ENCODE assay signal across 1 cellular context in genomic region chr1:6484826-6485139, GRCh38.
TF ChIP-seq lines count a peak whose summit lies in the region.

No MANE protein-coding gene starts in this region.

TF ChIP-seq in HepG2, 621 proteins besides CTCF, POLR2A, EP300 and RAD21:
- TF ChIP-seq ELF3 (CRISPR knock-in tag; IDR thresholded peaks at IDR 0.05) = no peak
- TF ChIP-seq MTERF4 (CRISPR knock-in tag; IDR thresholded peaks at IDR 0.05) = no peak
- TF ChIP-seq ZBTB4 (CRISPR knock-in tag; IDR thresholded peaks at IDR 0.05; ENCODE audit: borderline replicate concordance) = no peak
- TF ChIP-seq TARDBP (CRISPR knock-in tag; IDR thresholded peaks at IDR 0.05) = no peak
- TF ChIP-seq ETV6 (CRISPR knock-in tag; conservative IDR thresholded peaks at IDR 0.05) = no peak
- no peak for TF ChIP-seq NRL (CRISPR knock-in tag; IDR thresholded peaks at IDR 0.05; ENCODE audit: borderline replicate concordance)
- no peak for TF ChIP-seq ARID2 (CRISPR knock-in tag; IDR thresholded peaks at IDR 0.05; ENCODE audit: borderline replicate concordance)
- no peak for TF ChIP-seq ZNF720 (CRISPR knock-in tag; IDR thresholded peaks at IDR 0.05)
- TF ChIP-seq ZNF367 (CRISPR knock-in tag; IDR thresholded peaks at IDR 0.05; ENCODE audit: borderline replicate concordance) = no peak
- TF ChIP-seq MLX (CRISPR knock-in tag; IDR thresholded peaks at IDR 0.05) = no peak
- no peak for TF ChIP-seq ZNF280D (CRISPR knock-in tag; IDR thresholded peaks at IDR 0.05)
- TF ChIP-seq MTF2 (CRISPR knock-in tag; IDR thresholded peaks at IDR 0.05; ENCODE audit: borderline replicate concordance) = no peak
